Comparison of ENCODE assay signal across 2 cellular contexts in genomic region chr17:75457047-75457654, GRCh38.
TF ChIP-seq lines count a peak whose summit lies in the region.

No MANE protein-coding gene starts in this region.

TF ChIP-seq in IMR-90, 13 proteins besides CTCF, POLR2A, EP300 and RAD21 (continued from another document):
- TF ChIP-seq MAZ (IDR thresholded peaks at IDR 0.05; ENCODE audit: borderline replicate concordance, low read depth, low read length) (no peak), RCOR1 (IDR thresholded peaks at IDR 0.05; ENCODE audit: insufficient replicate concordance, low read length) (no peak), CHD1 (IDR thresholded peaks at IDR 0.05; ENCODE audit: low read depth, low read length) (no peak), SMC3 (IDR thresholded peaks at IDR 0.05; ENCODE audit: low read depth, low read length) (no peak), MXI1 (IDR thresholded peaks at IDR 0.05; ENCODE audit: borderline replicate concordance, low read depth, low read length) (peak; percentile 56; the same call in 1 of the 2 replicates), ELK1 (IDR thresholded peaks at IDR 0.05; ENCODE audit: borderline replicate concordance, low read depth, low read length) (no peak), BHLHE40 (IDR thresholded peaks at IDR 0.05; ENCODE audit: low read depth, low read length) (peak; percentile 68), MAFK (IDR thresholded peaks at IDR 0.05; ENCODE audit: low read depth, low read length) (no peak)
- TF ChIP-seq, protein P1, sequence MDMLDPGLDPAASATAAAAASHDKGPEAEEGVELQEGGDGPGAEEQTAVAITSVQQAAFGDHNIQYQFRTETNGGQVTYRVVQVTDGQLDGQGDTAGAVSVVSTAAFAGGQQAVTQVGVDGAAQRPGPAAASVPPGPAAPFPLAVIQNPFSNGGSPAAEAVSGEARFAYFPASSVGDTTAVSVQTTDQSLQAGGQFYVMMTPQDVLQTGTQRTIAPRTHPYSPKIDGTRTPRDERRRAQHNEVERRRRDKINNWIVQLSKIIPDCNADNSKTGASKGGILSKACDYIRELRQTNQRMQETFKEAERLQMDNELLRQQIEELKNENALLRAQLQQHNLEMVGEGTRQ (IDR thresholded peaks at IDR 0.05; ENCODE audit: low read depth, low read length) = peak; percentile 94

TF ChIP-seq in SK-N-SH treated with all-trans-retinoic acid at 6 μM for 48 hours, 23 proteins besides CTCF, POLR2A, EP300 and RAD21 (continued from another document):
- TF ChIP-seq, protein P2, sequence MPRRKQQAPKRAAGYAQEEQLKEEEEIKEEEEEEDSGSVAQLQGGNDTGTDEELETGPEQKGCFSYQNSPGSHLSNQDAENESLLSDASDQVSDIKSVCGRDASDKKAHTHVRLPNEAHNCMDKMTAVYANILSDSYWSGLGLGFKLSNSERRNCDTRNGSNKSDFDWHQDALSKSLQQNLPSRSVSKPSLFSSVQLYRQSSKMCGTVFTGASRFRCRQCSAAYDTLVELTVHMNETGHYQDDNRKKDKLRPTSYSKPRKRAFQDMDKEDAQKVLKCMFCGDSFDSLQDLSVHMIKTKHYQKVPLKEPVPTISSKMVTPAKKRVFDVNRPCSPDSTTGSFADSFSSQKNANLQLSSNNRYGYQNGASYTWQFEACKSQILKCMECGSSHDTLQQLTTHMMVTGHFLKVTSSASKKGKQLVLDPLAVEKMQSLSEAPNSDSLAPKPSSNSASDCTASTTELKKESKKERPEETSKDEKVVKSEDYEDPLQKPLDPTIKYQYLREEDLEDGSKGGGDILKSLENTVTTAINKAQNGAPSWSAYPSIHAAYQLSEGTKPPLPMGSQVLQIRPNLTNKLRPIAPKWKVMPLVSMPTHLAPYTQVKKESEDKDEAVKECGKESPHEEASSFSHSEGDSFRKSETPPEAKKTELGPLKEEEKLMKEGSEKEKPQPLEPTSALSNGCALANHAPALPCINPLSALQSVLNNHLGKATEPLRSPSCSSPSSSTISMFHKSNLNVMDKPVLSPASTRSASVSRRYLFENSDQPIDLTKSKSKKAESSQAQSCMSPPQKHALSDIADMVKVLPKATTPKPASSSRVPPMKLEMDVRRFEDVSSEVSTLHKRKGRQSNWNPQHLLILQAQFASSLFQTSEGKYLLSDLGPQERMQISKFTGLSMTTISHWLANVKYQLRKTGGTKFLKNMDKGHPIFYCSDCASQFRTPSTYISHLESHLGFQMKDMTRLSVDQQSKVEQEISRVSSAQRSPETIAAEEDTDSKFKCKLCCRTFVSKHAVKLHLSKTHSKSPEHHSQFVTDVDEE (CRISPR knock-in tag; IDR thresholded peaks at IDR 0.05) = 0 out of 2 replicates have a peak, but pooled peaks have one; percentile 18
